In genomic region chr22:32905400-32905799, GRCh38 we compare ENCODE assay signal across 20 cellular contexts.
A peak's percentile ranks its signal among the peaks of the same experiment; 100 is the strongest.
DNase-seq lines count a peak whose midpoint lies in the region; ATAC-seq and TF ChIP-seq lines count a peak whose summit lies in the region.
"Had no signal": no experiment of that assay in that cellular context is flagged by ENCODE, and none has a peak within 500 bp of the region (broad histone marks: within the 10 kb centered on the region; RNA-seq: fewer than 3 reads in every experiment).

No MANE protein-coding gene starts in this region.

- no peak overlapping the region for H3K4me3 ChIP-seq in body of pancreas
- H3K4me3 ChIP-seq: pancreas, SJSA1, transverse colon had no signal

- no peak overlapping the region for H3K27ac ChIP-seq in body of pancreas
- H3K27ac ChIP-seq: pancreas, SJSA1, transverse colon had no signal

- H3K4me1 ChIP-seq in body of pancreas, result no peaks in the 10 kb centered on the region
- H3K4me1 ChIP-seq: pancreas, SJSA1 had no signal

- TF ChIP-seq POLR2A in body of pancreas (IDR thresholded peaks at IDR 0.05), result no peak

- ATAC-seq in HG02852 (IDR thresholded peaks at IDR 0.05; ENCODE audit: unreplicated experiment), result no peak
- no peak for ATAC-seq in body of pancreas
- ATAC-seq: activated CD4-positive, CD25-positive, alpha-beta regulatory T cell treated with anti-CD3 and anti-CD28 coated beads, Interleukin-2, amount 50 U/mL, for 24 hours; naive thymus-derived CD4-positive, alpha-beta T cell; pancreas; stimulated activated naive CD8-positive, alpha-beta T cell treated with anti-CD3 and anti-CD28 coated beads, Interleukin-15, Interleukin-2, amounts not matched to agents 100 U/mL and 50 U/mL, for 24 hours had no signal

- intact Hi-C loops in posterior cingulate gyrus (cut with DNase I) (no loop called here), body of pancreas (cut with DNase I) (no loop called here)

- no peaks in the 10 kb centered on the region for H3K9me3 ChIP-seq in body of pancreas
- H3K9me3 ChIP-seq: pancreas, SJSA1, transverse colon had no signal

- H3K27me3 ChIP-seq in body of pancreas, result peaks cover 0 to 4% of the 10 kb centered on the region in 2 donors
- H3K27me3 ChIP-seq: pancreas, SJSA1, transverse colon had no signal

- peak; percentile 23 for DNase-seq in M059J (ENCODE audit: low read depth)
- DNase-seq in astrocyte of the hippocampus (ENCODE audit: low read depth, low spot score), result peak; percentile 48
- peak; percentile 15 for DNase-seq in kidney glomerular epithelial cell (lab: John Stamatoyannopoulos, UW)
- peak in 6 of 10 donors; percentile 17 to 82 (median 38) for DNase-seq in posterior cingulate gyrus
- no peak for DNase-seq in cerebellar nuclear complex (lab: John Stamatoyannopoulos, UW)
- no peak for DNase-seq in activated CD4-positive, CD25-positive, alpha-beta regulatory T cell treated with anti-CD3 and anti-CD28 coated beads, Interleukin-2, amount 50 U/mL, for 72 hours
- DNase-seq in body of pancreas, result no peak
- DNase-seq: CD8-positive, alpha-beta memory T cell; DMS79 treated with DMSO at 0.1 percent for 48 hours; GOT3; hippocampal formation; mammary epithelial cell; naive thymus-derived CD4-positive, alpha-beta T cell; pancreas; small intestine; stimulated activated naive CD8-positive, alpha-beta T cell treated with anti-CD3 and anti-CD28 coated beads, Interleukin-15, Interleukin-2, amounts not matched to agents 100 U/mL and 50 U/mL, for 24 hours; transverse colon had no signal

- 66 to 83% methylated on average over 3 of the region's 3 CpGs for WGBS in body of pancreas, 2 donors

- TF ChIP-seq CTCF in body of pancreas (IDR thresholded peaks at IDR 0.05), result no peak

- no peaks in the 10 kb centered on the region for H3K36me3 ChIP-seq in body of pancreas (replicated peaks in 1 of 2; ENCODE audit: insufficient read depth in 1 of 2, low read depth in 2 of 2)
- H3K36me3 ChIP-seq: pancreas, SJSA1, transverse colon had no signal

Comparison
In these comparisons a context has a peak if more than half of its experiments do, and no peak if none do; other contexts are left out.
1. DNase-seq: peak in M059J (single experiment), astrocyte of the hippocampus (single experiment), kidney glomerular epithelial cell (single experiment) and posterior cingulate gyrus (6 of 10); none in cerebellar nuclear complex (0 of 2), activated CD4-positive, CD25-positive, alpha-beta regulatory T cell treated with anti-CD3 and anti-CD28 coated beads, Interleukin-2, amount 50 U/mL, for 72 hours (single experiment) and body of pancreas (0 of 4).